Comparison of ENCODE assay signal across 8 cellular contexts in the genomic region with DNA sequence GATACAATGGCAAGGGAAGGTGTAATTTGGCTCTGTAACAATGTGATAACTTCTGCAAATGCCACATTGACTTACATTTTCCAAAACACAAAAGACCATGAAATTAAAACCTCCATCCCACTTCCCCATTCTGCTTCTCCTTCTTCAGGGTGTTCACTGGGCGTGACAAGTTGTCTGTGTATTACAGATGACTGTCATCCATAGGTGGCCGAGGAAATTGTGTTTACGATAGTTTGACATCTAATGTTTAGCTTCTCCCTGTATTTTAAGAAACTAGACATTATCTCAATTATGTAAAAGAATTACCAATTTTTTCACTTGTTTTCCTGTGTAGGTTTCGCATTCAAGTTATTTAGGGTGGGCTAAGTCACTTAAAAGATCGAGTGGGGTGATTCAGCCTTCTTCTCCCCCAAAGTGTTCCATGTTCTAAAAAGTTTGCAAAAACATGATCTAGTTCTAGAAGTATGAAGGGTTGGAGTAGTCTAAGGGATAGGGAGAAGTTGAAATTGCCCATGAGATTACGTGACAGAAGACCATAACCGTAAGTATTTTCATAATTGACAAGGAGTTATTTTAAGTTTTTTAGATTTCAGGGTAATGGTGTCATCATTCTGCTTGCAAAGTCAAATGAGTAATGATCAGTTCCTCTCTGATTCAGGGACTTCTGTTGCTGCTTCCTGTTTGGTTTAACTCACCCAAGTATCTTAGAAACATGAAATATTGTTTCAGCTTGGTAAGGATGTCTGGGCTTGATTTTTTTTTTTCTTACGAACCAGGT.
DNase-seq lines count a peak whose midpoint lies in the region; ATAC-seq and TF ChIP-seq lines count a peak whose summit lies in the region.

No MANE protein-coding gene starts in this region.

- H3K27ac ChIP-seq in coronary artery = peak overlapping the region in 1 of 2 donors; percentile 54
- peak overlapping the region in 18 of 21 experiments; percentile 25 to 93 (median 68) for H3K27ac ChIP-seq in skin epidermis

- H3K4me3 ChIP-seq in NB4 (ENCODE audit: low read depth, low read length) = peak overlapping the region; percentile 29
- H3K4me3 ChIP-seq in coronary artery = peak overlapping the region; percentile 14
- H3K4me3 ChIP-seq in skin epidermis = no peak overlapping the region

- ATAC-seq in activated CD4-positive, CD25-positive, alpha-beta regulatory T cell treated with anti-CD3 and anti-CD28 coated beads, Interleukin-2, amount 50 U/mL, for 24 hours = peak; percentile 84 to 87
- ATAC-seq in HG02623 (IDR thresholded peaks at IDR 0.05; ENCODE audit: unreplicated experiment) = peak; percentile 70

- DNase-seq in activated CD4-positive, CD25-positive, alpha-beta regulatory T cell treated with anti-CD3 and anti-CD28 coated beads, Interleukin-2, amount 50 U/mL, for 72 hours = no peak
- DNase-seq in NB4 (ENCODE audit: low read depth) (peak; percentile 83), coronary artery (ENCODE audit: low spot score) (no peak), HUDEP-2 (lab: John Stamatoyannopoulos, UW; ENCODE audit: unreplicated experiment in 76 of 76) (no peak), NCI-H345 (lab: John Stamatoyannopoulos, UW) (no peak)

- TF ChIP-seq CTCF in NB4 (IDR thresholded peaks at IDR 0.05; ENCODE audit: low read depth, low read length) (no peak), coronary artery (IDR thresholded peaks at IDR 0.05) (no peak)

- no peak for TF ChIP-seq POLR2A in NB4 (IDR thresholded peaks at IDR 0.05; ENCODE audit: extremely low read depth, insufficient read length)

Comparison
In these comparisons a context has a peak if more than half of its experiments do, and no peak if none do; other contexts are left out.
1. H3K4me3 ChIP-seq: peak in NB4 (single experiment) and coronary artery (single experiment); none in skin epidermis (0 of 7).